In the genomic region with DNA sequence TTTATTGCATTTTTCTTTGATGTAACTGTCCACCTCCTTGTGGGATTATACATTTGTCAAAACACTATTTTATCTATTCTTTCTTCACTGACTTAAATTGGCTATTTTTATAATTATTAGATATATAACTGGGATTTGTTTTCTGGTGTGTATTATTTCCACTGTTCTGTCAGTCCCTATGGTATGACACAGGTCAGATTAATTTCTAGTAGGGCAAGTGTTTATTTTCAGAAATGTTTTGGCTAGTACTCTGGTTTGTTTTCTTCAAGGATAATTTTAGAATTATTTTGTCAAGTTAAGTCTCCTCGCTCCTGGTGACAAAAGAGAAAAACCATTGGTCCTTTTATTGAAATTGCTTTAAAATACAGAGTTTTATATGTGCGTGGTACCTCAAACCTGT, we compare ENCODE assay signal across 28 cellular contexts.
"Had no signal": no experiment of that assay in that cellular context is flagged by ENCODE, and none has a peak within 500 bp of the region (broad histone marks: within the 10 kb centered on the region; RNA-seq: fewer than 3 reads in every experiment).

No MANE protein-coding gene starts in this region.

- DNase-seq: activated B cell treated with CpG ODN at 0.5 μM for 24 hours; activated CD4-positive, alpha-beta T cell treated with anti-CD3 and anti-CD28 coated beads for 48 hours; activated CD4-positive, alpha-beta T cell treated with anti-CD3 and anti-CD28 coated beads, Interleukin-2, amount 50 U/mL, for 1 hour; activated CD4-positive, alpha-beta T cell treated with anti-CD3 and anti-CD28 coated beads, Interleukin-2, amount 50 U/mL, for 48 hours; activated CD8-positive, alpha-beta memory T cell treated with anti-CD3 and anti-CD28 coated beads for 24 hours; activated CD8-positive, alpha-beta T cell treated with anti-CD3 and anti-CD28 coated beads for 36 hours; activated effector memory CD4-positive, alpha-beta T cell treated with Interleukin-2 at 50 U/mL for 16 hours; activated gamma-delta T cell treated with Interleukin-2 at 50 U/mL for 16 hours; activated naive CD4-positive, alpha-beta T cell treated with anti-CD3 and anti-CD28 coated beads for 36 hours; activated naive CD8-positive, alpha-beta T cell treated with anti-CD3 and anti-CD28 coated beads, Interleukin-2, amount 10 ng/mL, durations not matched to agents 7 days and 5 days; activated T-cell treated with anti-CD3 and anti-CD28 coated beads, Interleukin-2, amount 50 U/mL, for 72 hours; amniotic stem cell; anterior cingulate cortex; brain microvascular endothelial cell; dorsolateral prefrontal cortex; effector memory CD4-positive, alpha-beta T cell; endodermal cell; foreskin fibroblast; T-helper 1 cell; T-helper 17 cell; T1000; WERI-Rb-1 had no signal

- H3K27me3 Mint-ChIP-seq: activated B cell treated with CpG ODN at 0.5 μM for 24 hours; activated CD8-positive, alpha-beta T cell treated with anti-CD3 and anti-CD28 coated beads for 36 hours; activated naive CD4-positive, alpha-beta T cell treated with anti-CD3 and anti-CD28 coated beads, Interleukin-2, amount 50 U/mL, for 24 hours; activated naive CD8-positive, alpha-beta T cell treated with anti-CD3 and anti-CD28 coated beads, Interleukin-2, amount 10 ng/mL, durations not matched to agents 7 days and 5 days; central memory CD8-positive, alpha-beta T cell; dendritic cell treated with granulocyte-macrophage colony-stimulating factor and Interleukin-4, amounts not matched to agents 40 ng/mL and 50 ng/mL, for 4 days; T-helper 17 cell had no signal

- H3K4me3 Mint-ChIP-seq: activated B cell treated with CpG ODN at 0.5 μM for 24 hours; activated CD8-positive, alpha-beta T cell treated with anti-CD3 and anti-CD28 coated beads for 36 hours; activated naive CD4-positive, alpha-beta T cell treated with anti-CD3 and anti-CD28 coated beads for 36 hours; activated naive CD4-positive, alpha-beta T cell treated with anti-CD3 and anti-CD28 coated beads, Interleukin-2, amount 50 U/mL, for 24 hours; activated naive CD8-positive, alpha-beta T cell treated with anti-CD3 and anti-CD28 coated beads, Interleukin-2, amount 10 ng/mL, durations not matched to agents 7 days and 5 days; activated T-cell treated with anti-CD3 and anti-CD28 coated beads, Interleukin-2, amount 50 U/mL, for 72 hours; central memory CD8-positive, alpha-beta T cell; dendritic cell treated with granulocyte-macrophage colony-stimulating factor and Interleukin-4, amounts not matched to agents 40 ng/mL and 50 ng/mL, for 4 days; endodermal cell; T-helper 17 cell; T-helper 2 cell treated with Interferon-gamma antibody and Interleukin-4, amounts not matched to agents 5 μg/mL and 100 μg/mL, for 36 hours had no signal

- H3K9me3 Mint-ChIP-seq: activated B cell treated with CpG ODN at 0.5 μM for 24 hours; activated CD8-positive, alpha-beta T cell treated with anti-CD3 and anti-CD28 coated beads for 36 hours; activated naive CD4-positive, alpha-beta T cell treated with anti-CD3 and anti-CD28 coated beads for 36 hours; activated naive CD4-positive, alpha-beta T cell treated with anti-CD3 and anti-CD28 coated beads, Interleukin-2, amount 50 U/mL, for 24 hours; activated naive CD8-positive, alpha-beta T cell treated with anti-CD3 and anti-CD28 coated beads, Interleukin-2, amount 10 ng/mL, durations not matched to agents 7 days and 5 days; activated T-cell treated with anti-CD3 and anti-CD28 coated beads, Interleukin-2, amount 50 U/mL, for 72 hours; central memory CD8-positive, alpha-beta T cell; dendritic cell treated with granulocyte-macrophage colony-stimulating factor and Interleukin-4, amounts not matched to agents 40 ng/mL and 50 ng/mL, for 4 days; endodermal cell; T-helper 2 cell treated with Interferon-gamma antibody and Interleukin-4, amounts not matched to agents 5 μg/mL and 100 μg/mL, for 36 hours had no signal

- ATAC-seq: activated CD4-positive, CD25-positive, alpha-beta regulatory T cell treated with anti-CD3 and anti-CD28 coated beads, Interleukin-2, amount 50 U/mL, for 24 hours; activated CD8-positive, alpha-beta T cell treated with anti-CD3 and anti-CD28 coated beads for 36 hours; activated T-cell treated with anti-CD3 and anti-CD28 coated beads, Interleukin-2, amount 50 U/mL, for 72 hours; esophagus mucosa; T-helper 17 cell had no signal

- H3K4me1 Mint-ChIP-seq: activated B cell treated with CpG ODN at 0.5 μM for 24 hours; activated naive CD8-positive, alpha-beta T cell treated with anti-CD3 and anti-CD28 coated beads, Interleukin-2, amount 10 ng/mL, durations not matched to agents 7 days and 5 days; endodermal cell had no signal

- H3K27ac Mint-ChIP-seq: activated B cell treated with CpG ODN at 0.5 μM for 24 hours; activated CD8-positive, alpha-beta T cell treated with anti-CD3 and anti-CD28 coated beads for 36 hours; activated naive CD4-positive, alpha-beta T cell treated with anti-CD3 and anti-CD28 coated beads for 36 hours; activated naive CD4-positive, alpha-beta T cell treated with anti-CD3 and anti-CD28 coated beads, Interleukin-2, amount 50 U/mL, for 24 hours; activated naive CD8-positive, alpha-beta T cell treated with anti-CD3 and anti-CD28 coated beads, Interleukin-2, amount 10 ng/mL, durations not matched to agents 7 days and 5 days; activated T-cell treated with anti-CD3 and anti-CD28 coated beads, Interleukin-2, amount 50 U/mL, for 72 hours; dendritic cell treated with granulocyte-macrophage colony-stimulating factor and Interleukin-4, amounts not matched to agents 40 ng/mL and 50 ng/mL, for 4 days; T-helper 17 cell; T-helper 2 cell treated with Interferon-gamma antibody and Interleukin-4, amounts not matched to agents 5 μg/mL and 100 μg/mL, for 36 hours had no signal
